ENCODE assay signal across 1 cellular context in genomic region chr2:150548527-150548926, GRCh38.
TF ChIP-seq lines count a peak whose summit lies in the region.

No MANE protein-coding gene starts in this region.

TF ChIP-seq in GM12878, 131 proteins besides CTCF, POLR2A, EP300 and RAD21 (continued from another document):
- no peak for TF ChIP-seq E2F4 (IDR thresholded peaks at IDR 0.05; ENCODE audit: low read depth, low read length)
- TF ChIP-seq SPI1 (IDR thresholded peaks at IDR 0.05; ENCODE audit: borderline replicate concordance, insufficient read depth, low read depth, low read length) = no peak
- TF ChIP-seq RBBP5 (conservative IDR thresholded peaks at IDR 0.05) = no peak
